8 cellular contexts compared by ENCODE assay signal in genomic region chr17:14300628-14301278, GRCh38. TPM values are rescaled to one million over a fixed set of nuclear protein-coding genes. Genes with fewer than 3 reads are reported as not detected.
DNase-seq lines count a peak whose midpoint lies in the region; ATAC-seq and TF ChIP-seq lines count a peak whose summit lies in the region.

HS3ST3B1 (plus strand) TSS chr17:14301081; CDS start chr17:14301519, 438 bp downstream.

- H3K9me3 Mint-ChIP-seq in endothelial cell (ENCODE audit: unreplicated experiment), result no peaks in the 10 kb centered on the region

- peaks cover 38% of the 10 kb centered on the region for H3K27me3 Mint-ChIP-seq in endothelial cell (ENCODE audit: unreplicated experiment)

- ATAC-seq in GM19452 (IDR thresholded peaks at IDR 0.05; ENCODE audit: unreplicated experiment), result peak; percentile 83
- ATAC-seq in HG03571 (IDR thresholded peaks at IDR 0.05; ENCODE audit: unreplicated experiment), result peak; percentile 66

- DNase-seq in CD1c-positive myeloid dendritic cell (ENCODE audit: extremely low spot score) (peak; percentile 99), NOMO-1 treated with dmso at 0.1 percent for 144 hours (lab: John Stamatoyannopoulos, UW; ENCODE audit: unreplicated experiment) (peak; percentile 99), endothelial cell (ENCODE audit: low spot score) (peak; percentile 97), mesenteric fat pad (ENCODE audit: low spot score) (peak; percentile 95)
- DNase-seq in activated CD8-positive, alpha-beta memory T cell treated with anti-CD3 and anti-CD28 coated beads, Interleukin-2, amount 50 U/mL, for 24 hours (ENCODE audit: extremely low read depth), result peak; percentile 99
- DNase-seq in stimulated activated CD8-positive, alpha-beta memory T cell treated with anti-CD3 and anti-CD28 coated beads, Interleukin-12 subunit alpha, Interleukin-12 subunit beta, amount 100 ng/mL, for 4 hours (ENCODE audit: low read depth), result peak; percentile 97

- peak within 1 kb of the TSS; percentile 87 for H3K27ac Mint-ChIP-seq in endothelial cell (ENCODE audit: unreplicated experiment)

- peaks cover 36% of the 10 kb centered on the region for H3K4me1 Mint-ChIP-seq in endothelial cell (ENCODE audit: unreplicated experiment)

- no peak for TF ChIP-seq CTCF in endothelial cell (IDR thresholded peaks at IDR 0.05; ENCODE audit: unreplicated experiment)

- peak within 1 kb of the TSS; percentile 94 for H3K4me3 Mint-ChIP-seq in endothelial cell (ENCODE audit: unreplicated experiment)

- no peaks in the 10 kb centered on the region for H3K36me3 Mint-ChIP-seq in endothelial cell (ENCODE audit: low read depth, unreplicated experiment)

RNA-seq across cellular contexts. Expression of gene HS3ST3B1, which starts in this region (rescaled TPM):
- total RNA-seq in endothelial cell (ENCODE audit: unreplicated experiment) (8.5 TPM), mesenteric fat pad (3.6 TPM)

Comparison
In these comparisons a context has a peak if more than half of its experiments do, and no peak if none do; other contexts are left out.
1. Peak in every context shown above with its lines: DNase-seq and ATAC-seq.